9 cellular contexts compared by ENCODE assay signal in the genomic region with DNA sequence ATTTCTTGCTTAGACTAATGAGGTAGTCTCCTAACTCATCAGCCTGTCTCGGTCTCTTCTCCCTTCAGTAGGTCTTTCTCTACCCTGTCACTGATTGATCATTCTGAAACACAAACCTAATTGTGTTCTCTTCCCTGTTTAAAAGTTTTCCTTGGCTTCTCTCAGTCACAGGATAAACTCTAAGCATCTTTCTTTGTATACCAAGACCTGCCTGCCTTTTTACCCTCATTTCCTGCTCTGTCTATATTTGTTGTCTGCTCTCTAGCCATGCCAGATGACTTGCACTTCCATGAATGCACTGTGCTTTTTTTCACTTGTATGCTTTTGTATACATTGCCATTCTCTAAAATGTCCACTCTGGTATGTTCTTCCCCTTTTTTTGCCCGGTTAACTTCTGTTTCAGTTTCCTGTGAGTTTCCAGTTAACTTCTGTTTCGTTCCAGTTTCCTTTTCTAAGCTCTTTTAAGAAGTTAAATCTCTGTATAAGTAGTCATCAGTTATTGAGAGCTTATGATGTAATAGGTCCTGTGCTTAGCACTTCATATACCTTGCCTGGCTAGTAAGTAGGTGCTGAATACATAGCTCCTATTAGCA. TPM values are rescaled to one million over a fixed set of nuclear protein-coding genes. Genes with fewer than 3 reads are reported as not detected.
DNase-seq lines count a peak whose midpoint lies in the region; ATAC-seq, FAIRE-seq and TF ChIP-seq lines count a peak whose summit lies in the region.
"Had no signal": no experiment of that assay in that cellular context is flagged by ENCODE, and none has a peak within 500 bp of the region (broad histone marks: within the 10 kb centered on the region; RNA-seq: fewer than 3 reads in every experiment).

No MANE protein-coding gene starts in this region.

- H3K4me1 ChIP-seq in K562 (replicated peaks in 1 of 2; ENCODE audit: control insufficient read depth in 2 of 2, insufficient read depth in 2 of 2, low read length in 2 of 2), result peaks cover 8 to 28% of the 10 kb centered on the region in 2 experiments
- H3K4me1 ChIP-seq in muscle layer of duodenum (ENCODE audit: control insufficient read depth in 1 of 2, insufficient read depth in 2 of 2, low read length in 2 of 2), result peaks cover 3 to 32% of the 10 kb centered on the region in 2 donors
- no peaks in the 10 kb centered on the region for H3K4me1 ChIP-seq in prostate gland (replicated peaks)

- no peak overlapping the region for H3K27ac Mint-ChIP-seq in progenitor cell of endocrine pancreas

- CTCF ChIA-PET in K562 (lab: Yijun Ruan, JAX; ENCODE audit: low intra/inter-chr PET ratio), result no interaction called here

- TF ChIP-seq CTCF in K562 (IDR thresholded peaks at IDR 0.05 in 2 of 3, conservative IDR thresholded peaks at IDR 0.05 in 1 of 3; ENCODE audit: insufficient read depth in 2 of 3, low read depth in 1 of 3, low read length in 3 of 3), result no peak
- TF ChIP-seq CTCF in prostate gland (IDR thresholded peaks at IDR 0.05), result no peak
- TF ChIP-seq CTCF in progenitor cell of endocrine pancreas (IDR thresholded peaks at IDR 0.05; ENCODE audit: unreplicated experiment), result no peak

- no peak for TF ChIP-seq POLR2A in K562 (conservative IDR thresholded peaks at IDR 0.05)
- TF ChIP-seq POLR2A in prostate gland (IDR thresholded peaks at IDR 0.05), result no peak

- BruUV-seq in K562 (replicated peaks; lab: Mats Ljungman, UMichigan), result no TSS peak

- no peak overlapping the region for H3K4me3 Mint-ChIP-seq in progenitor cell of endocrine pancreas (ENCODE audit: low read depth)

- peaks cover 9% of the 10 kb centered on the region for H3K4me1 Mint-ChIP-seq in progenitor cell of endocrine pancreas (ENCODE audit: low read depth)

- intact Hi-C loops in K562 (cut with micrococcal nuclease) (no loop called here), prostate gland (cut with DNase I) (no loop called here)

- FAIRE-seq in K562 (lab: Jason Lieb, UNC), result no peak

- peak; percentile 42 for DNase-seq in COLO829 (ENCODE audit: low spot score)
- DNase-seq in K562 (ENCODE audit: extremely low read depth in 1 of 4, low spot score in 3 of 4), result no peak
- DNase-seq in prostate gland (ENCODE audit: low spot score), result no peak
- no peak for DNase-seq in progenitor cell of endocrine pancreas (ENCODE audit: low spot score, unreplicated experiment)
- no peak for DNase-seq in GM19240 (ENCODE audit: insufficient read length, low spot score)

- peak; percentile 59 for ATAC-seq in GM21367 (IDR thresholded peaks at IDR 0.05; ENCODE audit: unreplicated experiment)
- peak; percentile 47 for ATAC-seq in HG03575 (IDR thresholded peaks at IDR 0.05; ENCODE audit: extremely low read depth, insufficient number of reproducible peaks, low FRiP score, unreplicated experiment)
- ATAC-seq in K562, result peak; percentile 38
- ATAC-seq: HCT116 had no signal

- TF ChIP-seq EP300 in K562 (IDR thresholded peaks at IDR 0.05; ENCODE audit: low read length), result no peak

- no peaks in the 10 kb centered on the region for H3K9me1 ChIP-seq in K562 (ENCODE audit: control insufficient read depth, insufficient read depth, low read length)

- no peak overlapping the region for H2AFZ ChIP-seq in K562 (ENCODE audit: low read depth, low read length)

- H3K79me2 ChIP-seq in K562 (ENCODE audit: control insufficient read depth, insufficient read depth, low read length), result peaks cover 77% of the 10 kb centered on the region

- no peak overlapping the region for H3K9ac ChIP-seq in K562 (ENCODE audit: insufficient read depth in 1 of 2, low read depth in 2 of 2, low read length in 2 of 2)

- no peak overlapping the region for H3K4me2 ChIP-seq in K562 (ENCODE audit: insufficient read depth, low read length)

- 34% methylated on average over 3 of the region's 3 CpGs for WGBS in K562 (ENCODE audit: insufficient coverage, low coverage, missing lambda C conversion rate)
- 42% methylated on average over 3 of the region's 3 CpGs for WGBS in prostate gland

- in situ Hi-C loops in K562 (cut with MboI), result no loop called here

- no peak for TF ChIP-seq RAD21 in K562 (CRISPR knock-in tag; conservative IDR thresholded peaks at IDR 0.05 in 1 of 2, IDR thresholded peaks at IDR 0.05 in 1 of 2)

- no peaks in the 10 kb centered on the region for H3K9me3 Mint-ChIP-seq in progenitor cell of endocrine pancreas (ENCODE audit: low read depth)

- POLR2A ChIA-PET in K562 (lab: Yijun Ruan, JAX), result interaction anchor here (0.9 to 1.5 kb wide), 4 partner anchors 7 to 14 kb away, joined by 3 to 5 read pairs (median 4); no protein-coding TSS in a partner anchor

- no peaks in the 10 kb centered on the region for H3K9me3 ChIP-seq in K562 (replicated peaks; ENCODE audit: control insufficient read depth, insufficient read depth, low read depth, low read length)
- no peaks in the 10 kb centered on the region for H3K9me3 ChIP-seq in muscle layer of duodenum (ENCODE audit: control insufficient read depth in 1 of 2, low read length in 2 of 2)
- H3K9me3 ChIP-seq in prostate gland, result no peaks in the 10 kb centered on the region

- H4K20me1 ChIP-seq in K562 (replicated peaks; ENCODE audit: control insufficient read depth, insufficient read depth, low read length), result no peaks in the 10 kb centered on the region

- H3K4me3 ChIP-seq in K562 (no peak overlapping the region), muscle layer of duodenum (ENCODE audit: low read depth in 1 of 2, low read length in 2 of 2) (no peak overlapping the region), prostate gland (no peak overlapping the region)

- peaks cover 4% of the 10 kb centered on the region for H3K36me3 Mint-ChIP-seq in progenitor cell of endocrine pancreas (ENCODE audit: insufficient read depth)

- H3K36me3 ChIP-seq in K562 (ENCODE audit: control insufficient read depth, insufficient read depth, low read length) (0 out of 3 replicates have a peak, but pooled peaks cover 3% of the 10 kb centered on the region), muscle layer of duodenum (ENCODE audit: control insufficient read depth in 1 of 2, insufficient read depth in 2 of 2, low read length in 2 of 2) (no peaks in the 10 kb centered on the region), prostate gland (no peaks in the 10 kb centered on the region)

- H3K27me3 Mint-ChIP-seq in progenitor cell of endocrine pancreas, result no peaks in the 10 kb centered on the region

- H3K27ac ChIP-seq in K562 (ENCODE audit: extremely low read depth, low read depth, low read length) (peak overlapping the region; percentile 66; the same call in 2 of the 3 replicates), muscle layer of duodenum (ENCODE audit: low read length) (peak overlapping the region; percentile 28), prostate gland (no peak overlapping the region)

- no peaks in the 10 kb centered on the region for H3K27me3 ChIP-seq in K562 (ENCODE audit: control insufficient read depth in 2 of 2, insufficient read depth in 2 of 2, low read length in 2 of 2)
- H3K27me3 ChIP-seq in muscle layer of duodenum (ENCODE audit: low read depth, low read length), result no peaks in the 10 kb centered on the region
- no peaks in the 10 kb centered on the region for H3K27me3 ChIP-seq in prostate gland (replicated peaks; ENCODE audit: insufficient read depth)

TF ChIP-seq in K562, 482 proteins besides CTCF, POLR2A, EP300 and RAD21 (continues in another document):
- no peak for TF ChIP-seq EGR1 (conservative IDR thresholded peaks at IDR 0.05)
- 0 out of 2 replicates have a peak, but pooled peaks have one; percentile 3 for TF ChIP-seq MAFF (IDR thresholded peaks at IDR 0.05; ENCODE audit: low read length)
- TF ChIP-seq NFXL1 (CRISPR knock-in tag; IDR thresholded peaks at IDR 0.05), result no peak
- TF ChIP-seq ZNF511 (CRISPR knock-in tag; IDR thresholded peaks at IDR 0.05), result no peak
- TF ChIP-seq, protein P1, sequence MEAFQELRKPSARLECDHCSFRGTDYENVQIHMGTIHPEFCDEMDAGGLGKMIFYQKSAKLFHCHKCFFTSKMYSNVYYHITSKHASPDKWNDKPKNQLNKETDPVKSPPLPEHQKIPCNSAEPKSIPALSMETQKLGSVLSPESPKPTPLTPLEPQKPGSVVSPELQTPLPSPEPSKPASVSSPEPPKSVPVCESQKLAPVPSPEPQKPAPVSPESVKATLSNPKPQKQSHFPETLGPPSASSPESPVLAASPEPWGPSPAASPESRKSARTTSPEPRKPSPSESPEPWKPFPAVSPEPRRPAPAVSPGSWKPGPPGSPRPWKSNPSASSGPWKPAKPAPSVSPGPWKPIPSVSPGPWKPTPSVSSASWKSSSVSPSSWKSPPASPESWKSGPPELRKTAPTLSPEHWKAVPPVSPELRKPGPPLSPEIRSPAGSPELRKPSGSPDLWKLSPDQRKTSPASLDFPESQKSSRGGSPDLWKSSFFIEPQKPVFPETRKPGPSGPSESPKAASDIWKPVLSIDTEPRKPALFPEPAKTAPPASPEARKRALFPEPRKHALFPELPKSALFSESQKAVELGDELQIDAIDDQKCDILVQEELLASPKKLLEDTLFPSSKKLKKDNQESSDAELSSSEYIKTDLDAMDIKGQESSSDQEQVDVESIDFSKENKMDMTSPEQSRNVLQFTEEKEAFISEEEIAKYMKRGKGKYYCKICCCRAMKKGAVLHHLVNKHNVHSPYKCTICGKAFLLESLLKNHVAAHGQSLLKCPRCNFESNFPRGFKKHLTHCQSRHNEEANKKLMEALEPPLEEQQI (IDR thresholded peaks at IDR 0.05), result no peak

RNA-seq across cellular contexts. Expression of gene DIP2B, which starts 12.8 kb away (rescaled TPM):
- 38.9 and 51.6 TPM in 2 replicates for total RNA-seq in K562 (2011; cell fraction: chromatin; rRNA removed; ENCODE audit: low replicate concordance)
- total RNA-seq in K562 (2011; cell fraction: nucleolus; rRNA removed), result 22.5 and 24.8 TPM in 2 replicates
- total RNA-seq in K562 (2011; cell fraction: nucleoplasm; rRNA removed), result 29.4 and 38.1 TPM in 2 replicates
- 12.1 and 14.8 TPM in 2 replicates for total RNA-seq in K562 (2014; rRNA removed)
- total RNA-seq in K562 (2014; rRNA removed; fragmentation: Illumina TruSeq; extraction: Trizol), result 18.8 and 21.2 TPM in 2 replicates
- total RNA-seq in K562 (2015; rRNA removed; fragmentation: Illumina TruSeq; extraction: Trizol), result 19.9 and 20.3 TPM in 2 replicates
- 22.9 and 23.7 TPM in 2 replicates for total RNA-seq in K562 (2021)
- polyA plus RNA-seq in K562 (2011; rRNA removed), result 20.5 and 26.1 TPM in 2 replicates
- 16.1 and 18.2 TPM in 2 replicates for polyA plus RNA-seq in K562 (2011; cell fraction: cytosol; rRNA removed)
- 24.1 and 27.3 TPM in 2 replicates for polyA plus RNA-seq in K562 (2011; cell fraction: nucleus; rRNA removed)
- 13.5 and 14.8 TPM in 2 replicates for polyA plus RNA-seq in K562 (2012)
- polyA plus RNA-seq in K562 (2014; fragmentation: Illumina TruSeq; extraction: Trizol), result 18.8 and 21.0 TPM in 2 replicates
- polyA plus RNA-seq in K562 (2014; fragmentation: Nextera tagmentation; extraction: Ambion mirVana), result 1 to 10 TPM; 4.6 to 5.8 TPM
- 11.7 and 13.4 TPM in 2 replicates for polyA plus RNA-seq in K562 (2014; rRNA removed)
- 57.9 and 67.7 TPM in 2 replicates for polyA minus RNA-seq in K562 (2011; rRNA and poly(A)+ RNA removed)
- 28.2 and 36.9 TPM in 2 replicates for polyA minus RNA-seq in K562 (2011; cell fraction: cytosol; rRNA and poly(A)+ RNA removed)
- 20.7 and 28.9 TPM in 2 replicates for polyA minus RNA-seq in K562 (2011; cell fraction: nucleus; rRNA and poly(A)+ RNA removed)
- total RNA-seq in prostate gland, result 10 to 100 TPM; 23.2 to 56.3 TPM
- total RNA-seq in progenitor cell of endocrine pancreas, result 29.7 and 30.2 TPM in 2 replicates

Comparison
In these comparisons a context has a peak if more than half of its experiments do, and no peak if none do; other contexts are left out.
1. H3K27ac ChIP-seq: peak in K562 (single experiment) and muscle layer of duodenum (single experiment); none in prostate gland (0 of 2).
2. Peak in every context shown above with its lines, with median percentiles within 50 percentile points of each other: ATAC-seq.